10 cellular contexts compared by ENCODE assay signal in genomic region chr2:223465793-223466192, GRCh38.
DNase-seq lines count a peak whose midpoint lies in the region; ATAC-seq, FAIRE-seq and TF ChIP-seq lines count a peak whose summit lies in the region.
"Had no signal": no experiment of that assay in that cellular context is flagged by ENCODE, and none has a peak within 500 bp of the region (broad histone marks: within the 10 kb centered on the region; RNA-seq: fewer than 3 reads in every experiment).

No MANE protein-coding gene starts in this region.

- peak; percentile 46 for DNase-seq in NK-92 treated with Interleukin-12 subunit alpha and Interleukin-12 subunit beta, amount 100 ng/mL, for 24 hours (lab: John Stamatoyannopoulos, UW)
- DNase-seq in NK-92 (lab: John Stamatoyannopoulos, UW; ENCODE audit: unreplicated experiment) = no peak
- DNase-seq in bronchial epithelial cell (ENCODE audit: low read depth) = peak; percentile 95
- DNase-seq in HepG2 (ENCODE audit: low spot score) = no peak
- no peak for DNase-seq in GM13977 (ENCODE audit: low spot score)
- no peak for DNase-seq in GM19239 (ENCODE audit: insufficient read length, low spot score)
- DNase-seq: 8988T had no signal

- CTCF ChIA-PET in HepG2 (lab: Yijun Ruan, JAX; ENCODE audit: low intra/inter-chr PET ratio, low total read pairs) = no interaction called here

- no peak overlapping the region for H3K4me3 Mint-ChIP-seq in stimulated activated memory B cell treated with anti-CD40 and anti-IgM and Interleukin-4, amounts not matched to agents 10 μg/mL and 1 μg/mL and 100 μg/mL, for 72 hours
- H3K4me3 Mint-ChIP-seq: activated naive CD4-positive, alpha-beta T cell treated with anti-CD3 and anti-CD28 coated beads, Interleukin-2, amount 50 U/mL, for 24 hours had no signal

- no peak overlapping the region for H2AFZ ChIP-seq in HepG2 (ENCODE audit: low read length)

- peaks cover 6% of the 10 kb centered on the region for H3K9me3 Mint-ChIP-seq in stimulated activated memory B cell treated with anti-CD40 and anti-IgM and Interleukin-4, amounts not matched to agents 10 μg/mL and 1 μg/mL and 100 μg/mL, for 72 hours

- H3K36me3 ChIP-seq in bronchial epithelial cell (ENCODE audit: control insufficient read depth, insufficient read depth, low read length) (no peaks in the 10 kb centered on the region), HepG2 (replicated peaks in 1 of 2; ENCODE audit: control insufficient read depth in 1 of 2, insufficient read depth in 2 of 2, low read length in 2 of 2) (no peaks in the 10 kb centered on the region)

- no peak for TF ChIP-seq POLR2A in HepG2 (IDR thresholded peaks at IDR 0.05; ENCODE audit: insufficient read depth in 1 of 2, low read depth in 2 of 2, low read length in 2 of 2)

- TF ChIP-seq RAD21 in HepG2 (CRISPR knock-in tag; IDR thresholded peaks at IDR 0.05) = no peak

- no peaks in the 10 kb centered on the region for H3K36me3 Mint-ChIP-seq in stimulated activated memory B cell treated with anti-CD40 and anti-IgM and Interleukin-4, amounts not matched to agents 10 μg/mL and 1 μg/mL and 100 μg/mL, for 72 hours
- H3K36me3 Mint-ChIP-seq: activated naive CD4-positive, alpha-beta T cell treated with anti-CD3 and anti-CD28 coated beads, Interleukin-2, amount 50 U/mL, for 24 hours had no signal

- H3K9ac ChIP-seq in HepG2 (ENCODE audit: insufficient read depth, low read depth, low read length) = no peak overlapping the region

- TF ChIP-seq EP300 in HepG2 (IDR thresholded peaks at IDR 0.05; ENCODE audit: low read depth in 2 of 2, low read length in 2 of 2) (no peak), HepG2 (CRISPR knock-in tag; IDR thresholded peaks at IDR 0.05; ENCODE audit: borderline replicate concordance) (no peak)

- in situ Hi-C loops in HepG2 (cut with HindIII; ENCODE audit: extremely low pct_ligation_motif_present, low pct_unique_long_range_greater_than_20kb) (no loop called here), GM13977 (cut with MboI; ENCODE audit: low pct_unique_long_range_greater_than_20kb, low sequenced_read_pairs, unreplicated experiment) (no loop called here)

- 0% methylated on average over 2 of the region's 2 CpGs for WGBS in HepG2 (ENCODE audit: low lambda C conversion rate)

- TF ChIP-seq CTCF in bronchial epithelial cell (IDR thresholded peaks at IDR 0.05; ENCODE audit: insufficient read depth, low read length, severe bottlenecking) (no peak), HepG2 (CRISPR knock-in tag; IDR thresholded peaks at IDR 0.05) (no peak), GM13977 (IDR thresholded peaks at IDR 0.05; ENCODE audit: extremely low read depth, insufficient read depth, missing control alignments) (no peak)

- no peaks in the 10 kb centered on the region for H3K4me1 Mint-ChIP-seq in stimulated activated memory B cell treated with anti-CD40 and anti-IgM and Interleukin-4, amounts not matched to agents 10 μg/mL and 1 μg/mL and 100 μg/mL, for 72 hours
- H3K4me1 Mint-ChIP-seq: activated naive CD4-positive, alpha-beta T cell treated with anti-CD3 and anti-CD28 coated beads, Interleukin-2, amount 50 U/mL, for 24 hours had no signal

- intact Hi-C loops in HepG2 (cut with micrococcal nuclease; ENCODE audit: unreplicated experiment) = no loop called here

- no peaks in the 10 kb centered on the region for H3K79me2 ChIP-seq in HepG2 (ENCODE audit: insufficient read depth, low read length)

- POLR2A ChIA-PET in HepG2 (lab: Yijun Ruan, JAX) = no interaction called here

- no peaks in the 10 kb centered on the region for H4K20me1 ChIP-seq in HepG2 (ENCODE audit: insufficient read depth, low read length)

- H3K27me3 ChIP-seq in bronchial epithelial cell (ENCODE audit: control insufficient read depth, insufficient read depth, low read length) (no peaks in the 10 kb centered on the region), HepG2 (ENCODE audit: control insufficient read depth in 1 of 2, insufficient read depth in 2 of 2, low read length in 2 of 2) (no peaks in the 10 kb centered on the region)

- ATAC-seq in HepG2 = no peak
- ATAC-seq in GM21528 (IDR thresholded peaks at IDR 0.05; ENCODE audit: low FRiP score, unreplicated experiment) = no peak
- ATAC-seq in stimulated activated memory B cell treated with anti-CD40 and anti-IgM and Interleukin-4, amounts not matched to agents 10 μg/mL and 1 μg/mL and 100 μg/mL, for 72 hours = no peak

- peaks cover 7% of the 10 kb centered on the region for H3K27me3 Mint-ChIP-seq in stimulated activated memory B cell treated with anti-CD40 and anti-IgM and Interleukin-4, amounts not matched to agents 10 μg/mL and 1 μg/mL and 100 μg/mL, for 72 hours
- H3K27me3 Mint-ChIP-seq: activated naive CD4-positive, alpha-beta T cell treated with anti-CD3 and anti-CD28 coated beads, Interleukin-2, amount 50 U/mL, for 24 hours had no signal

- no peak overlapping the region for H3K27ac ChIP-seq in HepG2 (ENCODE audit: extremely low read length, insufficient read depth, low read length)

- BruUV-seq in HepG2 (replicated peaks; lab: Mats Ljungman, UMichigan) = no TSS peak

- H3K9me3 ChIP-seq in HepG2 (ENCODE audit: low read length) = no peaks in the 10 kb centered on the region

- H3K4me2 ChIP-seq in HepG2 (ENCODE audit: low read depth, low read length) = no peak overlapping the region

- FAIRE-seq in bronchial epithelial cell (lab: Jason Lieb, UNC) = peak; percentile 18
- no peak for FAIRE-seq in HepG2 (lab: Jason Lieb, UNC)
- FAIRE-seq in GM19239 (lab: Jason Lieb, UNC) = no peak

- H3K4me3 ChIP-seq in bronchial epithelial cell (ENCODE audit: low read depth, low read length) (no peak overlapping the region), HepG2 (replicated peaks in 1 of 3; ENCODE audit: insufficient read depth in 1 of 3, low read depth in 2 of 3, low read length in 3 of 3) (no peak overlapping the region)

- no peak overlapping the region for H3K27ac Mint-ChIP-seq in stimulated activated memory B cell treated with anti-CD40 and anti-IgM and Interleukin-4, amounts not matched to agents 10 μg/mL and 1 μg/mL and 100 μg/mL, for 72 hours
- H3K27ac Mint-ChIP-seq: activated naive CD4-positive, alpha-beta T cell treated with anti-CD3 and anti-CD28 coated beads, Interleukin-2, amount 50 U/mL, for 24 hours had no signal

- H3K4me1 ChIP-seq in HepG2 (ENCODE audit: insufficient read depth, low read length) = no peaks in the 10 kb centered on the region

TF ChIP-seq in HepG2, 621 proteins besides CTCF, POLR2A, EP300 and RAD21:
- peak; percentile 60 for TF ChIP-seq CEBPB (IDR thresholded peaks at IDR 0.05; ENCODE audit: borderline replicate concordance, low read depth, low read length)
- no peak for TF ChIP-seq CREM (IDR thresholded peaks at IDR 0.05)
- TF ChIP-seq CREM (CRISPR knock-in tag; IDR thresholded peaks at IDR 0.05) = no peak

Comparison
In these comparisons a context has a peak if more than half of its experiments do, and no peak if none do; other contexts are left out.
1. DNase-seq: peak in NK-92 treated with Interleukin-12 subunit alpha and Interleukin-12 subunit beta, amount 100 ng/mL, for 24 hours (single experiment) and bronchial epithelial cell (single experiment); none in NK-92 (single experiment), HepG2 (single experiment), GM13977 (single experiment) and GM19239 (single experiment).